In the genomic region with DNA sequence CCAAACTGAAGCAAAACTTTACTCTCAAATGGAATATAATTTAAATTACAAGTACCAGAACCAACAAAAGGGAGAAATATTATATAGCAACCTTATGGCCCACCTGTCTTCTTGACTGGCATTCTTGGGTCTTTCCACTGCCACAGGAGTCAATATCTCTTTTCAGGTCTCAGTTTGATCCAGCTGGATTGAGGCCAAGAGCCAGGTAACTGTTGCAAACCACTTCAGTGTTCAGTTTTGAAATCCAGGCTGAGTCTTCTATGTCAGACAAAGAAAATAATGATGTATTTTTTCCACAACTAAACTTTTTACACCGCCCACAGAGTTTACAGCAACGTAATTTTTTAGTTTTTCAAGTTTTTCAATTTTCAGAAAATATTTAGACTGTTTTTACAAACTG, we compare ENCODE assay signal across 1 cellular context.
TF ChIP-seq lines count a peak whose summit lies in the region.

No MANE protein-coding gene starts in this region.

TF ChIP-seq in IMR-90, 13 proteins besides CTCF, POLR2A, EP300 and RAD21:
- TF ChIP-seq MAZ (IDR thresholded peaks at IDR 0.05; ENCODE audit: borderline replicate concordance, low read depth, low read length) (no peak), MXI1 (IDR thresholded peaks at IDR 0.05; ENCODE audit: borderline replicate concordance, low read depth, low read length) (no peak), BHLHE40 (IDR thresholded peaks at IDR 0.05; ENCODE audit: low read depth, low read length) (no peak), FOS (IDR thresholded peaks at IDR 0.05; ENCODE audit: low read depth, low read length) (no peak), MAFK (IDR thresholded peaks at IDR 0.05; ENCODE audit: low read depth, low read length) (no peak), RCOR1 (IDR thresholded peaks at IDR 0.05; ENCODE audit: insufficient replicate concordance, low read length) (no peak), SMC3 (IDR thresholded peaks at IDR 0.05; ENCODE audit: low read depth, low read length) (no peak), CHD1 (IDR thresholded peaks at IDR 0.05; ENCODE audit: low read depth, low read length) (no peak), RFX5 (IDR thresholded peaks at IDR 0.05; ENCODE audit: low read depth, low read length) (no peak), CEBPB (IDR thresholded peaks at IDR 0.05; ENCODE audit: low read depth, low read length) (no peak), NFE2L2 (IDR thresholded peaks at IDR 0.05; ENCODE audit: low read depth, low read length) (no peak)
- TF ChIP-seq, protein P1, sequence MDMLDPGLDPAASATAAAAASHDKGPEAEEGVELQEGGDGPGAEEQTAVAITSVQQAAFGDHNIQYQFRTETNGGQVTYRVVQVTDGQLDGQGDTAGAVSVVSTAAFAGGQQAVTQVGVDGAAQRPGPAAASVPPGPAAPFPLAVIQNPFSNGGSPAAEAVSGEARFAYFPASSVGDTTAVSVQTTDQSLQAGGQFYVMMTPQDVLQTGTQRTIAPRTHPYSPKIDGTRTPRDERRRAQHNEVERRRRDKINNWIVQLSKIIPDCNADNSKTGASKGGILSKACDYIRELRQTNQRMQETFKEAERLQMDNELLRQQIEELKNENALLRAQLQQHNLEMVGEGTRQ (IDR thresholded peaks at IDR 0.05; ENCODE audit: low read depth, low read length), result no peak
- TF ChIP-seq, protein P2, sequence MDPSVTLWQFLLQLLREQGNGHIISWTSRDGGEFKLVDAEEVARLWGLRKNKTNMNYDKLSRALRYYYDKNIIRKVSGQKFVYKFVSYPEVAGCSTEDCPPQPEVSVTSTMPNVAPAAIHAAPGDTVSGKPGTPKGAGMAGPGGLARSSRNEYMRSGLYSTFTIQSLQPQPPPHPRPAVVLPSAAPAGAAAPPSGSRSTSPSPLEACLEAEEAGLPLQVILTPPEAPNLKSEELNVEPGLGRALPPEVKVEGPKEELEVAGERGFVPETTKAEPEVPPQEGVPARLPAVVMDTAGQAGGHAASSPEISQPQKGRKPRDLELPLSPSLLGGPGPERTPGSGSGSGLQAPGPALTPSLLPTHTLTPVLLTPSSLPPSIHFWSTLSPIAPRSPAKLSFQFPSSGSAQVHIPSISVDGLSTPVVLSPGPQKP (IDR thresholded peaks at IDR 0.05; ENCODE audit: borderline replicate concordance, low read depth, low read length), result no peak
